8 cellular contexts compared by ENCODE assay signal in the genomic region with DNA sequence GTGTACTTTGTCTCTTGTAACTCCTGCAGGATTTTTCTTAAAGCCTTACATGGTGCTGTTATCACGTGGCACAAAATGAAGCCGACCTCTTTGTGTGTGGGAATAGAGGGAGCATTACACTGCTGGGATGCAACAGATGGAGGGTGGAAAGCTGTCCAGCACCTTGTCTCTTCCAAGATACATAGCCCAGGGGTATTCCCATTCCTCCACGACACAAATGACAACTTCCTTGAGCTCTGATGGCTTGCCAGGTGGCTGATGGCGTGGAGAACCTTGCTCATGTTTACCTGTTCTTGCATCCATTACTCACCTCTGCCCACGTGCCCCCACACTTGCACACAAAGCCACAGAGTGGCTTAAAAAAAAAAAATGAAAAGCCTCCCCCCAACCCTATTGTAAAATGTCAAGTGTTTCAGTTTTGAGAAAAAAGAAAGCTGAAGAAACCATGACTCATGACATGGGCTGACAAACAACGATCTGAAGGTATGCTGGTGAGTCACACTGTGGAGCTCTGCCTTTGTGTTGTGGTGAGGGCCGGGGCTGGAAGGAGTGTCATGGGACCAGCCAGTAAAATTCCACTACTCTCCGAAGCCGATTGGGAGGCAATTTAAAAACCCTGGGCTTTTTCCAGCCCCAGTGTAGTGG. TPM values are rescaled to one million over a fixed set of nuclear protein-coding genes. Genes with fewer than 3 reads are reported as not detected.
DNase-seq lines count a peak whose midpoint lies in the region; ATAC-seq and TF ChIP-seq lines count a peak whose summit lies in the region.

No MANE protein-coding gene starts in this region.

- peaks cover 21% of the 10 kb centered on the region for H3K4me1 ChIP-seq in SJSA1 (replicated peaks)

- no peaks in the 10 kb centered on the region for H3K27me3 ChIP-seq in SJSA1 (replicated peaks)

- H3K36me3 ChIP-seq in SJSA1: no peaks in the 10 kb centered on the region

- H3K27me3 Mint-ChIP-seq in glutamatergic neuron (ENCODE audit: unreplicated experiment) (peaks cover 3% of the 10 kb centered on the region), type B pancreatic cell (no peaks in the 10 kb centered on the region)

- no peaks in the 10 kb centered on the region for H3K9me3 ChIP-seq in SJSA1 (replicated peaks)

- peaks cover 7 to 8% of the 10 kb centered on the region in 2 donors for H3K9me3 Mint-ChIP-seq in activated naive CD4-positive, alpha-beta T cell treated with anti-CD3 and anti-CD28 coated beads, Interleukin-2, amount 50 U/mL, for 72 hours
- H3K9me3 Mint-ChIP-seq in glutamatergic neuron (ENCODE audit: unreplicated experiment) (no peaks in the 10 kb centered on the region), type B pancreatic cell (no peaks in the 10 kb centered on the region)

- H3K4me3 ChIP-seq in SJSA1: peak overlapping the region; percentile 13

- H3K4me1 Mint-ChIP-seq in glutamatergic neuron (ENCODE audit: low read depth, unreplicated experiment) (peaks cover 17% of the 10 kb centered on the region), type B pancreatic cell (ENCODE audit: unreplicated experiment) (peaks cover 24% of the 10 kb centered on the region)

- peak; percentile 74 for DNase-seq in DMS 273 (lab: John Stamatoyannopoulos, UW; ENCODE audit: unreplicated experiment)
- DNase-seq in HuH-7.5 (ENCODE audit: low spot score): peak; percentile 39
- DNase-seq in SJSA1 (ENCODE audit: low read depth in 1 of 2, low spot score in 2 of 2): peak; percentile 95 to 96
- DNase-seq in activated naive CD4-positive, alpha-beta T cell treated with anti-CD3 and anti-CD28 coated beads, Interleukin-2, amount 50 U/mL, for 72 hours (ENCODE audit: low spot score in 2 of 2): peak; percentile 78 to 91
- DNase-seq in glutamatergic neuron: no peak
- DNase-seq in posterior cingulate gyrus: peak in 9 of 10 donors; percentile 42 to 95 (median 59)
- DNase-seq in type B pancreatic cell (ENCODE audit: extremely low spot score, unreplicated experiment): no peak

- peak; percentile 48 for ATAC-seq in GM21576 (IDR thresholded peaks at IDR 0.05; ENCODE audit: unreplicated experiment)
- peak; percentile 68 to 76 for ATAC-seq in activated naive CD4-positive, alpha-beta T cell treated with anti-CD3 and anti-CD28 coated beads, Interleukin-2, amount 50 U/mL, for 72 hours

- TF ChIP-seq CTCF in glutamatergic neuron (IDR thresholded peaks at IDR 0.05; ENCODE audit: partially characterized antibody, unreplicated experiment) (no peak), type B pancreatic cell (conservative IDR thresholded peaks at IDR 0.05) (no peak)

- intact Hi-C loops in posterior cingulate gyrus (cut with DNase I): no loop called here

- H3K27ac ChIP-seq in SJSA1: peak overlapping the region; percentile 69

- H3K36me3 Mint-ChIP-seq in activated naive CD4-positive, alpha-beta T cell treated with anti-CD3 and anti-CD28 coated beads, Interleukin-2, amount 50 U/mL, for 72 hours: peaks cover 26 to 35% of the 10 kb centered on the region in 2 donors
- H3K36me3 Mint-ChIP-seq in glutamatergic neuron (ENCODE audit: unreplicated experiment) (peaks cover 10% of the 10 kb centered on the region), type B pancreatic cell (no peaks in the 10 kb centered on the region)

- H3K4me3 Mint-ChIP-seq in glutamatergic neuron (ENCODE audit: unreplicated experiment) (peak overlapping the region; percentile 12), type B pancreatic cell (peak overlapping the region; percentile 82)

- peak overlapping the region; percentile 97 to 99 for H3K27ac Mint-ChIP-seq in activated naive CD4-positive, alpha-beta T cell treated with anti-CD3 and anti-CD28 coated beads, Interleukin-2, amount 50 U/mL, for 72 hours
- H3K27ac Mint-ChIP-seq in glutamatergic neuron (ENCODE audit: unreplicated experiment) (peak overlapping the region; percentile 2), type B pancreatic cell (peak overlapping the region; percentile 98)

RNA-seq across cellular contexts. Expression of a gene that starts 32.0 kb away (rescaled TPM):
- total RNA-seq in SJSA1 (2014; rRNA removed; shearing (Covaris generic)): 276 and 326 TPM in 2 replicates
- total RNA-seq in activated naive CD4-positive, alpha-beta T cell treated with anti-CD3 and anti-CD28 coated beads, Interleukin-2, amount 50 U/mL, for 72 hours: 100 to 1,000 TPM; 208 to 242 TPM
- total RNA-seq in glutamatergic neuron (ENCODE audit: unreplicated experiment) (236 TPM), type B pancreatic cell (ENCODE audit: low replicate concordance) (257 and 264 TPM in 2 replicates)

Comparison
In these comparisons a context has a peak if more than half of its experiments do, and no peak if none do; other contexts are left out.
1. DNase-seq: peak in DMS 273 (single experiment), HuH-7.5 (single experiment), SJSA1 (2 of 2), activated naive CD4-positive, alpha-beta T cell treated with anti-CD3 and anti-CD28 coated beads, Interleukin-2, amount 50 U/mL, for 72 hours (2 of 2) and posterior cingulate gyrus (9 of 10); none in glutamatergic neuron (single experiment) and type B pancreatic cell (single experiment).
2. H3K27ac Mint-ChIP-seq: peak in every context shown above with its lines; median percentile 98 in activated naive CD4-positive, alpha-beta T cell treated with anti-CD3 and anti-CD28 coated beads, Interleukin-2, amount 50 U/mL, for 72 hours; 98 in type B pancreatic cell; 2 in glutamatergic neuron.